8 cellular contexts compared by ENCODE assay signal in the genomic region with DNA sequence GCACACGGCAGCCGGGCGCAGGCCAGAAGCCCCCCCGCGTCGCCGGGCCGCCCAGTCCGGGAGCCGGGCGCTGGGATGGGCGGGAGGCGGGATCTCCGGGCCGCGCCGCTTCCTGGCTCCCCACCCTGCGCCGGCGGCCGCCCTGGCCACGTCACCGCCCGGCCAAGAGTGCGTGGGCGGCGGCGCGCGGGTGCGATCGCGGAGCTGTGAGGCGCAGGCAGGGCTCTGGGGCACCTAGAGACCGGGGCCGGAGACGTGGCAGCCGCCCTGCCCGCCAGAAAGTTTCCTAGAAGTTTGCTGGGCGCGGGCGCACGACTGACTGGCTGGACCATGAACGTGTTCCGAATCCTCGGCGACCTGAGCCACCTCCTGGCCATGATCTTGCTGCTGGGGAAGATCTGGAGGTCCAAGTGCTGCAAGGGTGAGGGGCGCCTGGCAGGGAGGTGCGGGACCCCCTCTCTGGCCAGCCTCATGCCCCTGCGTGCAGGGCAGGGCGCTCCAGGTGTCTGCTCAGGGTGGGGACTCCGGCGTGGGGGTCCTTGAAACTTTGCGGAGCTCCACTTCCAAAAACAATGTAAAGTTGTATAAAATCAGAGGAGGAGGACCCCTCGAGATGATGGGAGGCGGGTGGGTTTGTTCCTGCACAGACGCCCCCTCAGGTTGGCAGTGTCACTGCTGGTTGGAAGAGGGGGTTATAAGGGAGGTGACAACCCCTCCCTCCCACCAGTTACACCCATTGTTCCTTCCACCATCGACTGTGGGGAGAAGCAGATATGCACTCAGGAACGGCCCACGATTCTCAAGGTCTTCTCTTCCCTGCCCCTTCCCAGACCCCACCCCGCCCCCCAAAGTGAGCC. TPM values are rescaled to one million over a fixed set of nuclear protein-coding genes. Genes with fewer than 3 reads are reported as not detected.
DNase-seq lines count a peak whose midpoint lies in the region; ATAC-seq and TF ChIP-seq lines count a peak whose summit lies in the region.

TSS of gene KDELR3 (plus strand) at position 193 of the 857 bp plus-strand sequence. CDS start at position 331, 138 bp downstream.

- no peaks in the 10 kb centered on the region for H3K9me3 Mint-ChIP-seq in activated CD4-positive, alpha-beta T cell treated with anti-CD3 and anti-CD28 coated beads for 36 hours (ENCODE audit: low read depth)

- WGBS in lung, 2 donors: 4 to 5% methylated on average over 35 to 61 of the region's 61 CpGs

- peak within 1 kb of the TSS; percentile 56 for H3K4me3 Mint-ChIP-seq in activated CD4-positive, alpha-beta T cell treated with anti-CD3 and anti-CD28 coated beads for 36 hours

- intact Hi-C loops in activated CD4-positive, alpha-beta T cell treated with anti-CD3 and anti-CD28 coated beads for 36 hours (cut with DNase I, micrococcal nuclease): no loop called here

- CTCF ChIA-PET in BJ (lab: Yijun Ruan, JAX): interaction anchor here (0.7 to 1.7 kb wide), 4 partner anchors 12 to 398 kb away, joined by 3 to 7 read pairs (median 3); no protein-coding TSS in a partner anchor
- CTCF ChIA-PET in activated CD4-positive, alpha-beta T cell treated with anti-CD3 and anti-CD28 coated beads for 36 hours (lab: Charles Lee): interaction anchor here (0.6 to 1.0 kb wide), 2 partner anchors 27 to 402 kb away, joined by 3 read pairs; no protein-coding TSS in a partner anchor

- DNase-seq in BJ (ENCODE audit: low read depth) (no peak), ecto neural progenitor cell (ENCODE audit: low spot score) (peak; percentile 63), lung (ENCODE audit: low spot score) (peak; percentile 56), NCI-H128 (lab: John Stamatoyannopoulos, UW; ENCODE audit: unreplicated experiment) (no peak)
- peak; percentile 82 for DNase-seq in activated CD4-positive, alpha-beta T cell treated with anti-CD3 and anti-CD28 coated beads for 36 hours
- DNase-seq in stimulated activated CD8-positive, alpha-beta memory T cell treated with anti-CD3 and anti-CD28 coated beads, Interleukin-15, amount 100 ng/mL, for 4 hours (ENCODE audit: low read depth in 2 of 2): peak; percentile 25 to 34

- H3K27me3 ChIP-seq in BJ (ENCODE audit: control insufficient read depth, insufficient read depth, low read length) (peaks cover 2% of the 10 kb centered on the region), lung (ENCODE audit: control insufficient read depth, insufficient read depth) (no peaks in the 10 kb centered on the region)

- peak within 1 kb of the TSS; percentile 100 for H3K4me3 ChIP-seq in BJ (ENCODE audit: low read depth, low read length)
- peak within 1 kb of the TSS; percentile 39 for H3K4me3 ChIP-seq in lung

- peaks cover 0 to 14% of the 10 kb centered on the region in 2 donors for H3K4me1 ChIP-seq in lung (ENCODE audit: control insufficient read depth in 2 of 2, insufficient read depth in 2 of 2, low read length in 2 of 2)

- ATAC-seq in HG03442 (IDR thresholded peaks at IDR 0.05; ENCODE audit: unreplicated experiment) (peak; percentile 52), lung (ENCODE audit: insufficient read depth, low FRiP score) (peak; percentile 91), GM18858 (IDR thresholded peaks at IDR 0.05; ENCODE audit: unreplicated experiment) (no peak)
- peak; percentile 94 for ATAC-seq in activated CD4-positive, alpha-beta T cell treated with anti-CD3 and anti-CD28 coated beads for 36 hours

- POLR2A ChIA-PET in BJ (lab: Charles Lee): no interaction called here
- POLR2A ChIA-PET in activated CD4-positive, alpha-beta T cell treated with anti-CD3 and anti-CD28 coated beads for 36 hours (lab: Charles Lee): interaction anchor here (0.6 kb wide), 1 partner anchor 86 kb away, joined by 3 read pairs; no protein-coding TSS in a partner anchor

- peaks cover 31% of the 10 kb centered on the region for H3K27me3 Mint-ChIP-seq in activated CD4-positive, alpha-beta T cell treated with anti-CD3 and anti-CD28 coated beads for 36 hours

- no peak within 1 kb of the TSS for H3K27ac ChIP-seq in lung (ENCODE audit: low read depth in 1 of 2, low read length in 1 of 2)

- peak within 1 kb of the TSS; percentile 47 for H3K27ac Mint-ChIP-seq in activated CD4-positive, alpha-beta T cell treated with anti-CD3 and anti-CD28 coated beads for 36 hours

- TF ChIP-seq CTCF in BJ (IDR thresholded peaks at IDR 0.05; ENCODE audit: insufficient read depth, low read depth, low read length): peak; percentile 40; the same call in 1 of the 2 replicates
- no peak for TF ChIP-seq CTCF in lung (IDR thresholded peaks at IDR 0.05; ENCODE audit: control extremely low read depth, extremely low read depth)

- no peaks in the 10 kb centered on the region for H3K36me3 Mint-ChIP-seq in activated CD4-positive, alpha-beta T cell treated with anti-CD3 and anti-CD28 coated beads for 36 hours (ENCODE audit: low read depth)

- H3K4me1 Mint-ChIP-seq in activated CD4-positive, alpha-beta T cell treated with anti-CD3 and anti-CD28 coated beads for 36 hours: peaks cover 8% of the 10 kb centered on the region

- H3K36me3 ChIP-seq in BJ (ENCODE audit: control insufficient read depth, insufficient read depth, low read length) (no peaks in the 10 kb centered on the region), lung (ENCODE audit: control insufficient read depth in 2 of 2, insufficient read depth in 2 of 2, low read length in 2 of 2) (no peaks in the 10 kb centered on the region)

- no peaks in the 10 kb centered on the region for H3K9me3 ChIP-seq in lung (ENCODE audit: control insufficient read depth in 2 of 2, insufficient read depth in 1 of 2, low read length in 1 of 2)

RNA-seq across cellular contexts. Expression of gene KDELR3, which starts in this region (rescaled TPM):
- 150 and 222 TPM in 2 replicates for polyA plus RNA-seq in BJ (2011; rRNA removed)
- 63.3 and 103 TPM in 2 replicates for polyA minus RNA-seq in BJ (2011; rRNA and poly(A)+ RNA removed)
- total RNA-seq in activated CD4-positive, alpha-beta T cell treated with anti-CD3 and anti-CD28 coated beads for 36 hours: 1 to 10 TPM in 1 of 2 experiments, under 1 TPM in 1; 0.84 to 1.1 TPM
- 10 to 100 TPM in 1 of 2 donors, 1 to 10 TPM in 1; 4.4 to 16.4 TPM for total RNA-seq in lung
- 1 to 10 TPM; 8.2 to 9.3 TPM for polyA plus RNA-seq in lung

Comparison
In these comparisons a context has a peak if more than half of its experiments do, and no peak if none do; other contexts are left out.
1. RNA of gene KDELR3 (polyA plus RNA-seq): 150 to 222 TPM in BJ; 8.2 to 9.3 TPM in lung; every median in the first group is over 10 times any median in the second.
2. DNase-seq: peak in activated CD4-positive, alpha-beta T cell treated with anti-CD3 and anti-CD28 coated beads for 36 hours (single experiment), ecto neural progenitor cell (single experiment), lung (single experiment) and stimulated activated CD8-positive, alpha-beta memory T cell treated with anti-CD3 and anti-CD28 coated beads, Interleukin-15, amount 100 ng/mL, for 4 hours (2 of 2); none in BJ (single experiment) and NCI-H128 (single experiment).